24 cellular contexts compared by ENCODE assay signal in the genomic region with DNA sequence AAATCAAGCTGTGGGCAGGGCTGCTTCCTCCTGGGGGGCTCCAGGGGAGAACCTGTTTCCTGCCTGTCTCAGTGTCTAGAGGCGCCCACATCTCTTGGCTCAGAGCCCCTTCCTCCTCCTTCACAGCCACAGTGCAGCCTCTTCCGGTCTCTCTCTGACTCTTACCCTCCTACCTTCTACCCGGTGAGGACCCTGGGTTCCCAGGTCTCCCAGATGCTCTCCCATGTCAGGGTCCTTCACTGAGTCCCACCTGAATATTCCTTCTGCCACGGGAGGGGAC.
DNase-seq lines count a peak whose midpoint lies in the region; ATAC-seq and TF ChIP-seq lines count a peak whose summit lies in the region.
"Had no signal": no experiment of that assay in that cellular context is flagged by ENCODE, and none has a peak within 500 bp of the region (broad histone marks: within the 10 kb centered on the region; RNA-seq: fewer than 3 reads in every experiment).

No MANE protein-coding gene starts in this region.

- H3K27me3 ChIP-seq in BLaER1 treated with 17β-estradiol and CSF1 and Interleukin-3, amounts not matched to agents 10 nM and 100 nM, result peaks cover 0 to 12% (median 0%) of the 10 kb centered on the region in 11 experiments; a peak in 2 of 22 replicates
- H3K27me3 ChIP-seq in H9 (ENCODE audit: insufficient read depth, low read length) (no peaks in the 10 kb centered on the region), gastrocnemius medialis (no peaks in the 10 kb centered on the region), Karpas-422 (ENCODE audit: low read length) (no peaks in the 10 kb centered on the region)
- H3K27me3 ChIP-seq: tibial artery had no signal

- H3K36me3 ChIP-seq in BLaER1 treated with 17β-estradiol and CSF1 and Interleukin-3, amounts not matched to agents 10 nM and 100 nM, result peaks cover 0 to 51% (median 11%) of the 10 kb centered on the region in 11 experiments; a peak in 14 of 22 replicates
- H3K36me3 ChIP-seq in gastrocnemius medialis, result peaks cover 0 to 24% of the 10 kb centered on the region in 2 donors
- H3K36me3 ChIP-seq in Karpas-422 (ENCODE audit: insufficient read depth, low read length), result no peaks in the 10 kb centered on the region

- no peak overlapping the region for H2BK15ac ChIP-seq in H9 (ENCODE audit: low read depth, low read length)

- no peak for ATAC-seq in WTC11
- ATAC-seq in naive thymus-derived CD8-positive, alpha-beta T cell, result peak; percentile 22 to 24
- ATAC-seq in gastrocnemius medialis, result no peak
- ATAC-seq: activated T-helper 17 cell treated with anti-CD3 and anti-CD28 coated beads, Interleukin-2, amount 50 U/mL, for 72 hours; left cardiac atrium had no signal

- in situ Hi-C loops in gastrocnemius medialis (cut with MboI; ENCODE audit: low sequenced_read_pairs in 4 of 4), result no loop called here

- no peak overlapping the region for H3K18ac ChIP-seq in H9 (ENCODE audit: insufficient read length, low read depth, low read length)

- H2BK20ac ChIP-seq in H9 (ENCODE audit: low read depth, low read length, poor library complexity, severe bottlenecking), result no peak overlapping the region

- no peaks in the 10 kb centered on the region for H3K9me3 ChIP-seq in BLaER1 treated with 17β-estradiol and CSF1 and Interleukin-3, amounts not matched to agents 10 nM and 100 nM (replicated peaks in 1 of 11)
- H3K9me3 ChIP-seq in H9 (ENCODE audit: control insufficient read depth, low read depth, low read length) (no peaks in the 10 kb centered on the region), gastrocnemius medialis (no peaks in the 10 kb centered on the region), Karpas-422 (ENCODE audit: low read length) (no peaks in the 10 kb centered on the region)
- H3K9me3 ChIP-seq: Caco-2, tibial artery had no signal

- TF ChIP-seq POLR2A in gastrocnemius medialis (IDR thresholded peaks at IDR 0.05), result no peak

- H2BK120ac ChIP-seq in H9 (ENCODE audit: low read depth, low read length, poor library complexity, severe bottlenecking), result no peak overlapping the region

- no peak overlapping the region for H3K23ac ChIP-seq in H9 (ENCODE audit: insufficient read length, low read depth, low read length)

- H3K4me2 ChIP-seq in BLaER1 treated with 17β-estradiol and CSF1 and Interleukin-3, amounts not matched to agents 10 nM and 100 nM, result peak overlapping the region; percentile 19 to 97 (median 92)
- no peak overlapping the region for H3K4me2 ChIP-seq in H9 (ENCODE audit: insufficient read depth, insufficient read length, low read length)
- no peak overlapping the region for H3K4me2 ChIP-seq in Karpas-422 (ENCODE audit: low read depth, low read length, poor library complexity, severe bottlenecking)

- intact Hi-C loops in gastrocnemius medialis (cut with DNase I; ENCODE audit: low total_unique reads), result loop anchor here (10.0 kb wide), 1 partner anchor 77 kb away; no protein-coding TSS in a partner anchor

- DNase-seq in H9 (no peak), WTC11 (ENCODE audit: low spot score) (no peak), gastrocnemius medialis (no peak), AML-193 (lab: John Stamatoyannopoulos, UW) (no peak), Karpas-422 (no peak), coronary artery (ENCODE audit: low spot score) (no peak)
- DNase-seq in naive thymus-derived CD8-positive, alpha-beta T cell, result no peak
- DNase-seq: activated CD4-positive, alpha-beta T cell treated with anti-CD3 and anti-CD28 coated beads, Interleukin-2, amount 50 U/mL, for 48 hours; Caco-2; foreskin melanocyte; left cardiac atrium; midbrain; NCI-H1417 treated with DMSO at 0.1 percent for 48 hours; NCI-H2171; occipital lobe; OCI-M1; right cardiac atrium; SHP77; stimulated activated CD4-positive, alpha-beta T cell treated with anti-CD3 and anti-CD28 coated beads, Interleukin-15, amount 100 ng/mL, for 24 hours; T-helper 1 cell; tibial artery; WERI-Rb-1 had no signal

- H4K8ac ChIP-seq in H9 (replicated peaks; ENCODE audit: insufficient read length, low read depth, low read length), result no peak overlapping the region

- H3K9me3 Mint-ChIP-seq in H9 (no peaks in the 10 kb centered on the region; a peak in 1 of 5 replicates), WTC11 (no peaks in the 10 kb centered on the region)
- no peaks in the 10 kb centered on the region for H3K9me3 Mint-ChIP-seq in naive thymus-derived CD8-positive, alpha-beta T cell
- H3K9me3 Mint-ChIP-seq: activated T-helper 17 cell treated with anti-CD3 and anti-CD28 coated beads, Interleukin-2, amount 50 U/mL, for 72 hours had no signal

- no peak overlapping the region for H2AFZ ChIP-seq in H9 (ENCODE audit: low read length)
- H2AFZ ChIP-seq in Karpas-422 (ENCODE audit: low read length), result no peak overlapping the region

- no peak overlapping the region for H3T11ph ChIP-seq in H9 (ENCODE audit: low read length)

- H2AK5ac ChIP-seq in H9 (ENCODE audit: insufficient read length, low read length), result no peak overlapping the region

- H3K9me2 ChIP-seq in Karpas-422 (replicated peaks; ENCODE audit: insufficient read depth, low read length), result no peaks in the 10 kb centered on the region

- no peak overlapping the region for H3K4ac ChIP-seq in H9 (ENCODE audit: low read depth, low read length)

- no peak overlapping the region for H3K56ac ChIP-seq in H9 (ENCODE audit: insufficient read length, low read depth, low read length)

- H3K4me1 ChIP-seq in BLaER1 treated with 17β-estradiol and CSF1 and Interleukin-3, amounts not matched to agents 10 nM and 100 nM, result peaks cover 84 to 100% (median 98%) of the 10 kb centered on the region in 10 experiments
- H3K4me1 ChIP-seq in H9 (ENCODE audit: insufficient read depth, low read length), result no peaks in the 10 kb centered on the region; the same call in 1 of the 2 replicates
- H3K4me1 ChIP-seq in gastrocnemius medialis, result peaks cover 0 to 4% of the 10 kb centered on the region in 2 donors
- H3K4me1 ChIP-seq in Karpas-422 (ENCODE audit: low read length), result peaks cover 18% of the 10 kb centered on the region
- H3K4me1 ChIP-seq: Caco-2 had no signal

- CTCF ChIA-PET in WTC11 (lab: Charles Lee), result interaction anchor here (0.6 to 1.2 kb wide), 5 partner anchors 9 to 363 kb away, joined by 3 to 6 read pairs (median 3); no protein-coding TSS in a partner anchor

- H3K79me2 ChIP-seq in H9 (ENCODE audit: insufficient read depth, low read length) (no peaks in the 10 kb centered on the region), Karpas-422 (ENCODE audit: low read length) (no peaks in the 10 kb centered on the region)

- TF ChIP-seq CTCF in H9 (conservative IDR thresholded peaks at IDR 0.05) (no peak), WTC11 (IDR thresholded peaks at IDR 0.05) (no peak), gastrocnemius medialis (IDR thresholded peaks at IDR 0.05 in 4 of 5, conservative IDR thresholded peaks at IDR 0.05 in 1 of 5) (no peak), coronary artery (IDR thresholded peaks at IDR 0.05) (no peak)

- peak overlapping the region in 8 of 11 experiments; percentile 53 to 75 (median 66); a peak in 15 of 22 replicates for H3K27ac ChIP-seq in BLaER1 treated with 17β-estradiol and CSF1 and Interleukin-3, amounts not matched to agents 10 nM and 100 nM
- H3K27ac ChIP-seq in H9 (ENCODE audit: insufficient read length, low read depth, low read length), result no peak overlapping the region
- H3K27ac ChIP-seq in gastrocnemius medialis, result no peak overlapping the region
- no peak overlapping the region for H3K27ac ChIP-seq in Karpas-422 (ENCODE audit: low read length)
- H3K27ac ChIP-seq in coronary artery, result no peak overlapping the region
- H3K27ac ChIP-seq: tibial artery, WERI-Rb-1 had no signal

- H3K79me1 ChIP-seq in H9 (ENCODE audit: insufficient read depth, low read depth, low read length, poor library complexity, severe bottlenecking), result no peaks in the 10 kb centered on the region

- no CpG with 5 or more reads among the region's 4 CpGs for WGBS in H9 (ENCODE audit: extremely low coverage, insufficient read length, low lambda C conversion rate)

- POLR2A ChIA-PET in WTC11 (lab: Charles Lee), result interaction anchor here (0.7 kb wide), 1 partner anchor 17 kb away, joined by 3 read pairs; no protein-coding TSS in a partner anchor
- POLR2A ChIA-PET in naive thymus-derived CD8-positive, alpha-beta T cell (lab: Charles Lee), result no interaction called here

- H4K5ac ChIP-seq in H9 (ENCODE audit: insufficient read length, low read depth, low read length), result no peak overlapping the region

- no peak overlapping the region for H2BK12ac ChIP-seq in H9 (ENCODE audit: insufficient read length, low read depth, low read length)

- peak overlapping the region in 4 of 10 experiments; percentile 11 to 49 (median 31); a peak in 4 of 20 replicates for H3K4me3 ChIP-seq in BLaER1 treated with 17β-estradiol and CSF1 and Interleukin-3, amounts not matched to agents 10 nM and 100 nM
- H3K4me3 ChIP-seq in gastrocnemius medialis, result no peak overlapping the region
- no peak overlapping the region for H3K4me3 ChIP-seq in Karpas-422 (ENCODE audit: low read length)
- H3K4me3 ChIP-seq in coronary artery, result no peak overlapping the region
- H3K4me3 ChIP-seq: tibial artery had no signal

- no peak overlapping the region for H3K14ac ChIP-seq in H9 (ENCODE audit: insufficient read depth, low read length)

- peak overlapping the region in 9 of 11 experiments; percentile 8 to 71 (median 55); a peak in 12 of 22 replicates for H3K9ac ChIP-seq in BLaER1 treated with 17β-estradiol and CSF1 and Interleukin-3, amounts not matched to agents 10 nM and 100 nM
- H3K9ac ChIP-seq in H9 (ENCODE audit: extremely low read depth, insufficient read length, low read length) (no peak overlapping the region), Karpas-422 (ENCODE audit: low read length) (no peak overlapping the region)

- peaks cover 80 to 100% (median 94%) of the 10 kb centered on the region in 11 experiments for H4K20me1 ChIP-seq in BLaER1 treated with 17β-estradiol and CSF1 and Interleukin-3, amounts not matched to agents 10 nM and 100 nM
- H4K20me1 ChIP-seq in H9 (ENCODE audit: control insufficient read depth, insufficient read depth, insufficient read length), result no peaks in the 10 kb centered on the region
- H4K20me1 ChIP-seq in Karpas-422 (ENCODE audit: insufficient read depth, low read depth, low read length), result no peaks in the 10 kb centered on the region

- H4K91ac ChIP-seq in H9 (ENCODE audit: insufficient read length, low read depth, low read length), result no peak overlapping the region

- no peaks in the 10 kb centered on the region for H3K23me2 ChIP-seq in H9 (ENCODE audit: insufficient read length, low read depth, low read length, poor library complexity, severe bottlenecking)

- H3K4me1 Mint-ChIP-seq in H9, result peaks cover 34 to 56% of the 10 kb centered on the region in 2 experiments
- peaks cover 48% of the 10 kb centered on the region for H3K4me1 Mint-ChIP-seq in WTC11
- peaks cover 12 to 40% (median 28%) of the 10 kb centered on the region in 4 donors for H3K4me1 Mint-ChIP-seq in naive thymus-derived CD8-positive, alpha-beta T cell
- H3K4me1 Mint-ChIP-seq: activated T-helper 17 cell treated with anti-CD3 and anti-CD28 coated beads, Interleukin-2, amount 50 U/mL, for 72 hours had no signal

- H2BK5ac ChIP-seq in H9 (ENCODE audit: insufficient read length, low read length), result no peak overlapping the region

- H3K36me3 Mint-ChIP-seq in H9 (ENCODE audit: insufficient read depth in 1 of 3, low read depth in 3 of 3) (peaks cover 7 to 26% (median 25%) of the 10 kb centered on the region in 3 experiments; a peak in 6 of 7 replicates), WTC11 (peaks cover 6% of the 10 kb centered on the region; the same call in 1 of the 2 replicates)
- H3K36me3 Mint-ChIP-seq in naive thymus-derived CD8-positive, alpha-beta T cell, result peaks cover 0 to 16% (median 10%) of the 10 kb centered on the region in 3 donors

- H3K27ac Mint-ChIP-seq in H9 (peak overlapping the region in 2 of 3 experiments; percentile 27 to 66; a peak in 2 of 7 replicates), WTC11 (peak overlapping the region; percentile 34; the same call in 1 of the 2 replicates)
- peak overlapping the region; percentile 13 to 90 (median 84) for H3K27ac Mint-ChIP-seq in naive thymus-derived CD8-positive, alpha-beta T cell
- H3K27ac Mint-ChIP-seq: activated T-helper 17 cell treated with anti-CD3 and anti-CD28 coated beads, Interleukin-2, amount 50 U/mL, for 72 hours had no signal

- H3K27me3 Mint-ChIP-seq in H9 (ENCODE audit: low read depth) (no peaks in the 10 kb centered on the region), WTC11 (ENCODE audit: low read depth) (no peaks in the 10 kb centered on the region)
- H3K27me3 Mint-ChIP-seq in naive thymus-derived CD8-positive, alpha-beta T cell, result no peaks in the 10 kb centered on the region
- H3K27me3 Mint-ChIP-seq: activated T-helper 17 cell treated with anti-CD3 and anti-CD28 coated beads, Interleukin-2, amount 50 U/mL, for 72 hours had no signal

- H3K4me3 Mint-ChIP-seq in H9, result no peak overlapping the region
- H3K4me3 Mint-ChIP-seq in WTC11, result no peak overlapping the region
- H3K4me3 Mint-ChIP-seq in naive thymus-derived CD8-positive, alpha-beta T cell, result peak overlapping the region in 8 of 10 donors; percentile 25 to 64 (median 56)
- H3K4me3 Mint-ChIP-seq: activated T-helper 17 cell treated with anti-CD3 and anti-CD28 coated beads, Interleukin-2, amount 50 U/mL, for 72 hours had no signal

Comparison
In these comparisons a context has a peak if more than half of its experiments do, and no peak if none do; other contexts are left out.
1. H3K27ac ChIP-seq: peak in BLaER1 treated with 17β-estradiol and CSF1 and Interleukin-3, amounts not matched to agents 10 nM and 100 nM (8 of 11); none in H9 (single experiment), gastrocnemius medialis (0 of 4), Karpas-422 (single experiment) and coronary artery (0 of 2).
2. H3K4me2 ChIP-seq: peak in BLaER1 treated with 17β-estradiol and CSF1 and Interleukin-3, amounts not matched to agents 10 nM and 100 nM (11 of 11); none in H9 (single experiment) and Karpas-422 (single experiment).
3. H3K9ac ChIP-seq: peak in BLaER1 treated with 17β-estradiol and CSF1 and Interleukin-3, amounts not matched to agents 10 nM and 100 nM (9 of 11); none in H9 (single experiment) and Karpas-422 (single experiment).
4. H3K4me3 Mint-ChIP-seq: peak in naive thymus-derived CD8-positive, alpha-beta T cell (8 of 10); none in H9 (0 of 2) and WTC11 (single experiment).
5. ATAC-seq: peak in naive thymus-derived CD8-positive, alpha-beta T cell (2 of 2); none in WTC11 (single experiment) and gastrocnemius medialis (0 of 2).
6. Peak in every context shown above with its lines, with median percentiles within 50 percentile points of each other: H3K27ac Mint-ChIP-seq.